ENCODE assay signal across 8 cellular contexts in genomic region chr10:77391605-77392235, GRCh38.
DNase-seq lines count a peak whose midpoint lies in the region; ATAC-seq and TF ChIP-seq lines count a peak whose summit lies in the region.

No MANE protein-coding gene starts in this region.

- ATAC-seq in activated T-cell treated with anti-CD3 and anti-CD28 coated beads, Interleukin-2, amount 50 U/mL, for 4 hours = no peak
- no peak for ATAC-seq in activated CD4-positive, CD25-positive, alpha-beta regulatory T cell treated with anti-CD3 and anti-CD28 coated beads, Interleukin-2, amount 50 U/mL, for 24 hours

- no peaks in the 10 kb centered on the region for H3K27me3 Mint-ChIP-seq in activated T-cell treated with anti-CD3 and anti-CD28 coated beads, Interleukin-2, amount 50 U/mL, for 4 hours (ENCODE audit: low read depth)

- no peak overlapping the region for H3K27ac ChIP-seq in VCaP

- H3K9me3 Mint-ChIP-seq in activated T-cell treated with anti-CD3 and anti-CD28 coated beads, Interleukin-2, amount 50 U/mL, for 4 hours = no peaks in the 10 kb centered on the region

- no peaks in the 10 kb centered on the region for H3K36me3 Mint-ChIP-seq in activated T-cell treated with anti-CD3 and anti-CD28 coated beads, Interleukin-2, amount 50 U/mL, for 4 hours (ENCODE audit: insufficient read depth)

- no peak overlapping the region for H3K4me3 Mint-ChIP-seq in activated T-cell treated with anti-CD3 and anti-CD28 coated beads, Interleukin-2, amount 50 U/mL, for 4 hours

- peak; percentile 64 for TF ChIP-seq CTCF in VCaP (conservative IDR thresholded peaks at IDR 0.05)

- H3K4me1 Mint-ChIP-seq in activated T-cell treated with anti-CD3 and anti-CD28 coated beads, Interleukin-2, amount 50 U/mL, for 4 hours (ENCODE audit: low read depth) = no peaks in the 10 kb centered on the region

- peak; percentile 40 to 55 for DNase-seq in activated T-cell treated with anti-CD3 and anti-CD28 coated beads, Interleukin-2, amount 50 U/mL, for 48 hours
- no peak for DNase-seq in activated T-cell treated with anti-CD3 and anti-CD28 coated beads, Interleukin-2, amount 50 U/mL, for 4 hours
- peak; percentile 40 for DNase-seq in NCI-H1105 treated with DMSO at 0.1 percent for 48 hours (lab: John Stamatoyannopoulos, UW)
- peak; percentile 77 for DNase-seq in foreskin melanocyte
- peak in 43 of 56 donors; percentile 7 to 80 (median 40) for DNase-seq in nucleus accumbens (lab: John Stamatoyannopoulos, UW)
- DNase-seq in stimulated activated naive CD4-positive, alpha-beta T cell (lab: John Stamatoyannopoulos, UW) = no peak

Comparison
In these comparisons a context has a peak if more than half of its experiments do, and no peak if none do; other contexts are left out.
1. DNase-seq: peak in activated T-cell treated with anti-CD3 and anti-CD28 coated beads, Interleukin-2, amount 50 U/mL, for 48 hours (2 of 2), NCI-H1105 treated with DMSO at 0.1 percent for 48 hours (single experiment), foreskin melanocyte (single experiment) and nucleus accumbens (43 of 56); none in activated T-cell treated with anti-CD3 and anti-CD28 coated beads, Interleukin-2, amount 50 U/mL, for 4 hours (single experiment) and stimulated activated naive CD4-positive, alpha-beta T cell (0 of 6).